ENCODE assay signal across 18 cellular contexts in the genomic region with DNA sequence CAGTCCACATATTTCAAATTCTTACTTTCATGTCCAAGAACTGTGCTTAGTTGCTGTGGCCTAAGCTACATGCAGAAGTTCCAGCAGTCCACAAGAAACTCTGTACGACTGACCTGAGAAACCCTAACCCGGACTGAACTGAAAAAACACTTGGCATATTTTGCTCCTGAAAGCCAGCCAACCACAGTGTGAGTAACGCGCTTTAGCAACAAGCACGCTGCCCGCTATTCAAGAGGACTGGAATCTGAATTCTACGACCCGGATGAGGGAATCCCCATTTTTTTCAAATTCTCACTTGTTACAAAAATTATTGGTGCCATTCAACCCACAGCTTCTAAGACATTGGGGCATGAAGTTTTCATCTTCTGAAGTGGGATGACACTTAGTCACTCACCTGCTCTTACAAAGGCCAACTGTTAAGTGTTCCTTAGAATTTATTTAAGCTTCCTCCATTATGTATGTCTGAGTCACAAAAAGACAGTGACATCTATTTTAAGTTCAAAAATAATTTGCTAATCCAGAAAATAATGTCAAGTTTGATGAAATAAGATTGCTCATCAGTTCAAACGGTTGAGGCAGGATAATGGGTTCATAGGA.
DNase-seq lines count a peak whose midpoint lies in the region; ATAC-seq and TF ChIP-seq lines count a peak whose summit lies in the region.
"Had no signal": no experiment of that assay in that cellular context is flagged by ENCODE, and none has a peak within 500 bp of the region (broad histone marks: within the 10 kb centered on the region; RNA-seq: fewer than 3 reads in every experiment).

No MANE protein-coding gene starts in this region.

- H3K27ac ChIP-seq in brain microvascular endothelial cell (no peak overlapping the region), uterus (no peak overlapping the region)
- H3K27ac ChIP-seq: BLaER1 treated with 17β-estradiol and CSF1 and Interleukin-3, amounts not matched to agents 10 nM and 100 nM; GM23248; SJSA1 had no signal

- no peaks in the 10 kb centered on the region for H3K9me3 ChIP-seq in uterus

- no peaks in the 10 kb centered on the region for H3K4me1 ChIP-seq in uterus
- H3K4me1 ChIP-seq: SJSA1 had no signal

- H3K36me3 ChIP-seq in brain microvascular endothelial cell (replicated peaks) (no peaks in the 10 kb centered on the region), uterus (no peaks in the 10 kb centered on the region)
- H3K36me3 ChIP-seq: SJSA1 had no signal

- ATAC-seq in stimulated activated effector memory CD8-positive, alpha-beta T cell treated with anti-CD3 and anti-CD28 coated beads, Interleukin-12 subunit alpha, Interleukin-12 subunit beta, amount 100 ng/mL, for 72 hours = peak; percentile 34
- ATAC-seq in GM18867 (IDR thresholded peaks at IDR 0.05; ENCODE audit: unreplicated experiment) = no peak
- ATAC-seq: HCT116, PC-3 had no signal

- no peak overlapping the region for H3K4me3 Mint-ChIP-seq in stimulated activated effector memory CD8-positive, alpha-beta T cell treated with anti-CD3 and anti-CD28 coated beads, Interleukin-12 subunit alpha, Interleukin-12 subunit beta, amount 100 ng/mL, for 72 hours

- in situ Hi-C loops in brain microvascular endothelial cell (cut with HindIII; ENCODE audit: low pct_ligation_motif_present, low sequenced_read_pairs) = no loop called here

- H3K4me3 ChIP-seq in brain microvascular endothelial cell (ENCODE audit: low read depth, low read length) (no peak overlapping the region), uterus (no peak overlapping the region)
- H3K4me3 ChIP-seq: BLaER1 treated with 17β-estradiol and CSF1 and Interleukin-3, amounts not matched to agents 10 nM and 100 nM; GM23248; SJSA1 had no signal

- no peak overlapping the region for H3K27ac Mint-ChIP-seq in stimulated activated effector memory CD8-positive, alpha-beta T cell treated with anti-CD3 and anti-CD28 coated beads, Interleukin-12 subunit alpha, Interleukin-12 subunit beta, amount 100 ng/mL, for 72 hours

- no peaks in the 10 kb centered on the region for H3K27me3 ChIP-seq in brain microvascular endothelial cell (replicated peaks)
- H3K27me3 ChIP-seq in uterus = no peaks in the 10 kb centered on the region
- H3K27me3 ChIP-seq: BLaER1 treated with 17β-estradiol and CSF1 and Interleukin-3, amounts not matched to agents 10 nM and 100 nM; SJSA1 had no signal

- H3K36me3 Mint-ChIP-seq in stimulated activated effector memory CD8-positive, alpha-beta T cell treated with anti-CD3 and anti-CD28 coated beads, Interleukin-12 subunit alpha, Interleukin-12 subunit beta, amount 100 ng/mL, for 72 hours = no peaks in the 10 kb centered on the region

- TF ChIP-seq CTCF in brain microvascular endothelial cell (IDR thresholded peaks at IDR 0.05; ENCODE audit: low read depth, low read length, missing control alignments) (no peak), uterus (IDR thresholded peaks at IDR 0.05) (no peak)

- DNase-seq in GM04504 (ENCODE audit: low read depth) (peak; percentile 50), brain microvascular endothelial cell (peak; percentile 20), kidney tubule cell (ENCODE audit: low spot score) (peak; percentile 78), uterus (no peak), NCI-H748 (lab: John Stamatoyannopoulos, UW; ENCODE audit: unreplicated experiment) (no peak)
- no peak for DNase-seq in stimulated activated effector memory CD8-positive, alpha-beta T cell treated with anti-CD3 and anti-CD28 coated beads, Interleukin-12 subunit alpha, Interleukin-12 subunit beta, amount 100 ng/mL, for 72 hours (ENCODE audit: low spot score in 2 of 2)
- DNase-seq: GM23248, Kasumi-1, MV-4-11, NCI-H1436 treated with DMSO at 0.1 percent for 48 hours, NCI-H2081 treated with DMSO at 0.1 percent for 48 hours, NCI-H226, NCI-H69, PC-3 had no signal

- intact Hi-C loops in uterus (cut with DNase I; ENCODE audit: low total_unique reads) = no loop called here

- peaks cover 6% of the 10 kb centered on the region for H3K9me3 Mint-ChIP-seq in stimulated activated effector memory CD8-positive, alpha-beta T cell treated with anti-CD3 and anti-CD28 coated beads, Interleukin-12 subunit alpha, Interleukin-12 subunit beta, amount 100 ng/mL, for 72 hours

- TF ChIP-seq POLR2A in uterus (IDR thresholded peaks at IDR 0.05) = no peak

- peaks cover 21% of the 10 kb centered on the region for H3K4me1 Mint-ChIP-seq in stimulated activated effector memory CD8-positive, alpha-beta T cell treated with anti-CD3 and anti-CD28 coated beads, Interleukin-12 subunit alpha, Interleukin-12 subunit beta, amount 100 ng/mL, for 72 hours

Comparison
In these comparisons a context has a peak if more than half of its experiments do, and no peak if none do; other contexts are left out.
1. DNase-seq: peak in GM04504 (single experiment), brain microvascular endothelial cell (single experiment) and kidney tubule cell (single experiment); none in stimulated activated effector memory CD8-positive, alpha-beta T cell treated with anti-CD3 and anti-CD28 coated beads, Interleukin-12 subunit alpha, Interleukin-12 subunit beta, amount 100 ng/mL, for 72 hours (0 of 2), uterus (0 of 2) and NCI-H748 (single experiment).